Comparison of ENCODE assay signal across 8 cellular contexts in the genomic region with DNA sequence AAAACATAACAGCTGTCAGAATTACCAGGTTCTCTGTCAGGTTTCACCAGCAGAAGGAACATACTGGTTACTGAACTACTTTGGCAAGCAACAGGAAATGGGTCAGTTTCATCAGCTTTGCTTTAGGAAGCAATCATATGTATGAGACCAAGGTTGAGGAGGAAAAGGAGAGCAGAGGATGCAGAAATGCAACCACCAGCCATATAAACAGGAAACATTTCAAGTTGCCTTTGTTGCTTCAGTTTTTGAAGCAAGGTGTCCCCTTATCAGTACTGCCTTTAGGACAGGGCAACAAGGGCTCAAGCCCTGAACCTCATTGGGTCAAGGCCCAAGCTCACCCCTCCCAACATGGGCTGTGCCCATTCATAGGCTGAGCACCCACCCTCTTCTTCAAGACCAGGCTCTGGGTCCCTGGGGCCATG. TPM values are rescaled to one million over a fixed set of nuclear protein-coding genes. Genes with fewer than 3 reads are reported as not detected.
DNase-seq lines count a peak whose midpoint lies in the region; ATAC-seq lines count a peak whose summit lies in the region.

No MANE protein-coding gene starts in this region.

- peak overlapping the region; percentile 9 for H3K9ac ChIP-seq in skeletal muscle satellite cell (ENCODE audit: low read depth, low read length)

- H3K36me3 Mint-ChIP-seq in T-helper 1 cell treated with Interleukin-12 subunit alpha and Interleukin-12 subunit beta and Interleukin-4 antibody, amounts not matched to agents 30 μg/mL and 1 μg/mL, for 36 hours (ENCODE audit: low read depth): peaks cover 31% of the 10 kb centered on the region

- H3K9me3 Mint-ChIP-seq in T-helper 1 cell treated with Interleukin-12 subunit alpha and Interleukin-12 subunit beta and Interleukin-4 antibody, amounts not matched to agents 30 μg/mL and 1 μg/mL, for 36 hours: no peaks in the 10 kb centered on the region

- H3K4me1 Mint-ChIP-seq in T-helper 1 cell treated with Interleukin-12 subunit alpha and Interleukin-12 subunit beta and Interleukin-4 antibody, amounts not matched to agents 30 μg/mL and 1 μg/mL, for 36 hours (ENCODE audit: low read depth): peaks cover 51% of the 10 kb centered on the region

- ATAC-seq in GM19035 (IDR thresholded peaks at IDR 0.05; ENCODE audit: unreplicated experiment): peak; percentile 80
- ATAC-seq in HG02852 (IDR thresholded peaks at IDR 0.05; ENCODE audit: unreplicated experiment): peak; percentile 81

- no peak overlapping the region for H3K4me2 ChIP-seq in skeletal muscle satellite cell (ENCODE audit: low read length)

- in situ Hi-C loops in ACHN (cut with HindIII; ENCODE audit: low pct_ligation_motif_present, low pct_unique_long_range_greater_than_20kb, low sequenced_read_pairs): no loop called here

- H3K27ac Mint-ChIP-seq in T-helper 1 cell treated with Interleukin-12 subunit alpha and Interleukin-12 subunit beta and Interleukin-4 antibody, amounts not matched to agents 30 μg/mL and 1 μg/mL, for 36 hours: peak overlapping the region; percentile 90

- no peaks in the 10 kb centered on the region for H3K27me3 Mint-ChIP-seq in T-helper 1 cell treated with Interleukin-12 subunit alpha and Interleukin-12 subunit beta and Interleukin-4 antibody, amounts not matched to agents 30 μg/mL and 1 μg/mL, for 36 hours (ENCODE audit: low read depth)

- no peak for DNase-seq in amniotic stem cell (lab: John Stamatoyannopoulos, UW)
- DNase-seq in ACHN: no peak
- no peak for DNase-seq in activated CD4-positive, alpha-beta T cell treated with anti-CD3 and anti-CD28 coated beads, Interleukin-2, amount 50 U/mL, for 48 hours
- no peak for DNase-seq in DMS153 (lab: John Stamatoyannopoulos, UW)

- no peaks in the 10 kb centered on the region for H3K27me3 ChIP-seq in skeletal muscle satellite cell (ENCODE audit: control insufficient read depth, insufficient read depth, low read length)

- peaks cover 79% of the 10 kb centered on the region for H3K36me3 ChIP-seq in skeletal muscle satellite cell (ENCODE audit: insufficient read depth, low read length)

- no peaks in the 10 kb centered on the region for H3K9me3 ChIP-seq in skeletal muscle satellite cell (replicated peaks; ENCODE audit: low read length)

- H3K4me1 ChIP-seq in skeletal muscle satellite cell (ENCODE audit: control insufficient read depth, insufficient read depth, low read length): peaks cover 77% of the 10 kb centered on the region

- peak overlapping the region; percentile 70 for H3K4me3 Mint-ChIP-seq in T-helper 1 cell treated with Interleukin-12 subunit alpha and Interleukin-12 subunit beta and Interleukin-4 antibody, amounts not matched to agents 30 μg/mL and 1 μg/mL, for 36 hours

- H3K4me3 ChIP-seq in skeletal muscle satellite cell (ENCODE audit: low read length): no peak overlapping the region

RNA-seq across cellular contexts. Expression of gene HIPK2, which starts 10.2 kb away (rescaled TPM):
- total RNA-seq in skeletal muscle satellite cell (2012; rRNA removed): 45.4 and 46.1 TPM in 2 replicates
